Comparison of ENCODE assay signal across 2 cellular contexts in genomic region chr20:56663660-56664059, GRCh38.
TF ChIP-seq lines count a peak whose summit lies in the region.

No MANE protein-coding gene starts in this region.

TF ChIP-seq in WTC11, 78 proteins besides CTCF, POLR2A, EP300 and RAD21:
- TF ChIP-seq HMGA2 (CRISPR knock-in tag; IDR thresholded peaks at IDR 0.05) (no peak), ATF1 (CRISPR knock-in tag; IDR thresholded peaks at IDR 0.05) (no peak), ZNF232 (CRISPR knock-in tag; IDR thresholded peaks at IDR 0.05) (no peak), SOX15 (CRISPR knock-in tag; IDR thresholded peaks at IDR 0.05) (no peak), ZNF121 (CRISPR knock-in tag; IDR thresholded peaks at IDR 0.05) (0 out of 2 replicates have a peak, but pooled peaks have one; percentile 42), ZNF512 (CRISPR knock-in tag; IDR thresholded peaks at IDR 0.05; ENCODE audit: borderline replicate concordance) (no peak)
TF ChIP-seq in WTC11: peak in this region for 1.

TF ChIP-seq in H1, 55 proteins besides CTCF, POLR2A, EP300 and RAD21:
- no peak for TF ChIP-seq SP1 (IDR thresholded peaks at IDR 0.05; ENCODE audit: low read depth, low read length)
- no peak for TF ChIP-seq MAX (IDR thresholded peaks at IDR 0.05)
- TF ChIP-seq YY1 (IDR thresholded peaks at IDR 0.05; ENCODE audit: low read depth, low read length) = no peak
- TF ChIP-seq TAF7 (optimal IDR thresholded peaks at IDR 0.05; ENCODE audit: borderline replicate concordance, low read depth, low read length) = no peak
- no peak for TF ChIP-seq TAF1 (IDR thresholded peaks at IDR 0.05; ENCODE audit: low read depth, low read length)
- no peak for TF ChIP-seq HDAC2 (IDR thresholded peaks at IDR 0.05; ENCODE audit: borderline replicate concordance in 1 of 2, low read depth in 2 of 2, low read length in 2 of 2)
